In the genomic region with DNA sequence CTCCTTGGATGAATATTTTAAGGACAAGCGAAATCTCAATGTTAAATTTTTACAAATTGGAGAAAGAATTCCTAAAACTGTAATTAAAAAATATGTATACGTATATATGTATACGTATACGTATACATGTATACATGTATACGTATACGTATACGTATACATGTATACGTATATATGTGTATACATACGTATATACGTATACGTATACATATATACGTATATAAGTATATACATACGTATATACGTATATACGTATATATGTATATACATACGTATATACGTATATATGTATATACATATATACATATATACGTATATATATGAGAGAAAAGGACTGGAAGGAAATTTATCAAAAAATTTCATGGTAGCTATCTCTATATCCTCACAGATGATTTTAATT, we compare ENCODE assay signal across 2 cellular contexts.
A peak's percentile ranks its signal among the peaks of the same experiment; 100 is the strongest.
TF ChIP-seq lines count a peak whose summit lies in the region.

No MANE protein-coding gene starts in this region.

TF ChIP-seq in SK-N-SH treated with all-trans-retinoic acid at 6 μM for 48 hours, 23 proteins besides CTCF, POLR2A, EP300 and RAD21 (continued from another document):
- TF ChIP-seq CSRNP3 (CRISPR knock-in tag; IDR thresholded peaks at IDR 0.05): no peak
- TF ChIP-seq ZNF8 (CRISPR knock-in tag; IDR thresholded peaks at IDR 0.05): no peak
- TF ChIP-seq SNAI2 (CRISPR knock-in tag; IDR thresholded peaks at IDR 0.05): no peak
- no peak for TF ChIP-seq PPARA (CRISPR knock-in tag; IDR thresholded peaks at IDR 0.05; ENCODE audit: borderline replicate concordance)
- no peak for TF ChIP-seq ARNTL (CRISPR knock-in tag; IDR thresholded peaks at IDR 0.05; ENCODE audit: borderline replicate concordance, low read depth)
- no peak for TF ChIP-seq CSDC2 (CRISPR knock-in tag; IDR thresholded peaks at IDR 0.05)
- no peak for TF ChIP-seq CREB5 (CRISPR knock-in tag; IDR thresholded peaks at IDR 0.05; ENCODE audit: low read depth)
- TF ChIP-seq TOX (CRISPR knock-in tag; IDR thresholded peaks at IDR 0.05; ENCODE audit: borderline replicate concordance): no peak
- no peak for TF ChIP-seq ESRRG (CRISPR knock-in tag; IDR thresholded peaks at IDR 0.05)
- no peak for TF ChIP-seq TCF4 (CRISPR knock-in tag; IDR thresholded peaks at IDR 0.05; ENCODE audit: borderline replicate concordance)
- TF ChIP-seq ZC3H10 (CRISPR knock-in tag; IDR thresholded peaks at IDR 0.05): no peak
- no peak for TF ChIP-seq ZFP3 (CRISPR knock-in tag; IDR thresholded peaks at IDR 0.05)
TF ChIP-seq in SK-N-SH treated with all-trans-retinoic acid at 6 μM for 48 hours: peak in this region for 4.

TF ChIP-seq in K562, 482 proteins besides CTCF, POLR2A, EP300 and RAD21 (continued from another document and continues in another):
- TF ChIP-seq HOMEZ (CRISPR knock-in tag; IDR thresholded peaks at IDR 0.05): peak; percentile 87; the same call in 1 of the 2 replicates
- TF ChIP-seq KAT8 (IDR thresholded peaks at IDR 0.05; ENCODE audit: low read depth): no peak
- 0 out of 2 replicates have a peak, but pooled peaks have one; percentile 51 for TF ChIP-seq ZFP30 (CRISPR knock-in tag; IDR thresholded peaks at IDR 0.05; ENCODE audit: borderline replicate concordance)
- no peak for TF ChIP-seq SOX6 (IDR thresholded peaks at IDR 0.05)
- TF ChIP-seq MTF1 (CRISPR knock-in tag; IDR thresholded peaks at IDR 0.05; ENCODE audit: borderline replicate concordance): peak; percentile 94
- peak; percentile 52; the same call in 1 of the 2 replicates for TF ChIP-seq TSHZ1 (CRISPR knock-in tag; IDR thresholded peaks at IDR 0.05)
- TF ChIP-seq, protein P1, sequence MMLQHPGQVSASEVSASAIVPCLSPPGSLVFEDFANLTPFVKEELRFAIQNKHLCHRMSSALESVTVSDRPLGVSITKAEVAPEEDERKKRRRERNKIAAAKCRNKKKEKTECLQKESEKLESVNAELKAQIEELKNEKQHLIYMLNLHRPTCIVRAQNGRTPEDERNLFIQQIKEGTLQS (IDR thresholded peaks at IDR 0.05): no peak
- TF ChIP-seq, protein P1 (CRISPR knock-in tag; conservative IDR thresholded peaks at IDR 0.05): no peak
- TF ChIP-seq, protein P2, sequence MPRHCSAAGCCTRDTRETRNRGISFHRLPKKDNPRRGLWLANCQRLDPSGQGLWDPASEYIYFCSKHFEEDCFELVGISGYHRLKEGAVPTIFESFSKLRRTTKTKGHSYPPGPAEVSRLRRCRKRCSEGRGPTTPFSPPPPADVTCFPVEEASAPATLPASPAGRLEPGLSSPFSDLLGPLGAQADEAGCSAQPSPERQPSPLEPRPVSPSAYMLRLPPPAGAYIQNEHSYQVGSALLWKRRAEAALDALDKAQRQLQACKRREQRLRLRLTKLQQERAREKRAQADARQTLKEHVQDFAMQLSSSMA (CRISPR knock-in tag; IDR thresholded peaks at IDR 0.05): no peak
- peak; percentile 76; the same call in 1 of the 2 replicates for TF ChIP-seq TCF15 (CRISPR knock-in tag; IDR thresholded peaks at IDR 0.05)
- TF ChIP-seq HNRNPH1 (optimal IDR thresholded peaks at IDR 0.05; ENCODE audit: low read depth, low read length): no peak
- TF ChIP-seq, protein P3, sequence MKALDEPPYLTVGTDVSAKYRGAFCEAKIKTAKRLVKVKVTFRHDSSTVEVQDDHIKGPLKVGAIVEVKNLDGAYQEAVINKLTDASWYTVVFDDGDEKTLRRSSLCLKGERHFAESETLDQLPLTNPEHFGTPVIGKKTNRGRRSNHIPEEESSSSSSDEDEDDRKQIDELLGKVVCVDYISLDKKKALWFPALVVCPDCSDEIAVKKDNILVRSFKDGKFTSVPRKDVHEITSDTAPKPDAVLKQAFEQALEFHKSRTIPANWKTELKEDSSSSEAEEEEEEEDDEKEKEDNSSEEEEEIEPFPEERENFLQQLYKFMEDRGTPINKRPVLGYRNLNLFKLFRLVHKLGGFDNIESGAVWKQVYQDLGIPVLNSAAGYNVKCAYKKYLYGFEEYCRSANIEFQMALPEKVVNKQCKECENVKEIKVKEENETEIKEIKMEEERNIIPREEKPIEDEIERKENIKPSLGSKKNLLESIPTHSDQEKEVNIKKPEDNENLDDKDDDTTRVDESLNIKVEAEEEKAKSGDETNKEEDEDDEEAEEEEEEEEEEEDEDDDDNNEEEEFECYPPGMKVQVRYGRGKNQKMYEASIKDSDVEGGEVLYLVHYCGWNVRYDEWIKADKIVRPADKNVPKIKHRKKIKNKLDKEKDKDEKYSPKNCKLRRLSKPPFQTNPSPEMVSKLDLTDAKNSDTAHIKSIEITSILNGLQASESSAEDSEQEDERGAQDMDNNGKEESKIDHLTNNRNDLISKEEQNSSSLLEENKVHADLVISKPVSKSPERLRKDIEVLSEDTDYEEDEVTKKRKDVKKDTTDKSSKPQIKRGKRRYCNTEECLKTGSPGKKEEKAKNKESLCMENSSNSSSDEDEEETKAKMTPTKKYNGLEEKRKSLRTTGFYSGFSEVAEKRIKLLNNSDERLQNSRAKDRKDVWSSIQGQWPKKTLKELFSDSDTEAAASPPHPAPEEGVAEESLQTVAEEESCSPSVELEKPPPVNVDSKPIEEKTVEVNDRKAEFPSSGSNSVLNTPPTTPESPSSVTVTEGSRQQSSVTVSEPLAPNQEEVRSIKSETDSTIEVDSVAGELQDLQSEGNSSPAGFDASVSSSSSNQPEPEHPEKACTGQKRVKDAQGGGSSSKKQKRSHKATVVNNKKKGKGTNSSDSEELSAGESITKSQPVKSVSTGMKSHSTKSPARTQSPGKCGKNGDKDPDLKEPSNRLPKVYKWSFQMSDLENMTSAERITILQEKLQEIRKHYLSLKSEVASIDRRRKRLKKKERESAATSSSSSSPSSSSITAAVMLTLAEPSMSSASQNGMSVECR (CRISPR knock-in tag; IDR thresholded peaks at IDR 0.05): no peak
- TF ChIP-seq ZZZ3 (IDR thresholded peaks at IDR 0.05): no peak
- TF ChIP-seq GATAD2A (IDR thresholded peaks at IDR 0.05): no peak
- no peak for TF ChIP-seq MAFG (tag; conservative IDR thresholded peaks at IDR 0.05)
- no peak for TF ChIP-seq ZNF224 (CRISPR knock-in tag; IDR thresholded peaks at IDR 0.05)
- no peak for TF ChIP-seq ZBED1 (IDR thresholded peaks at IDR 0.05)
- TF ChIP-seq ETS2 (tag; IDR thresholded peaks at IDR 0.05; ENCODE audit: borderline replicate concordance, poor library complexity, severe bottlenecking): no peak
- no peak for TF ChIP-seq MYBL2 (IDR thresholded peaks at IDR 0.05; ENCODE audit: low read depth)
- no peak for TF ChIP-seq MYBL2 (CRISPR knock-in tag; IDR thresholded peaks at IDR 0.05; ENCODE audit: borderline replicate concordance)
- no peak for TF ChIP-seq TAF1 (IDR thresholded peaks at IDR 0.05; ENCODE audit: control insufficient read depth, extremely low read depth, insufficient read depth, low read length, severe bottlenecking)
- TF ChIP-seq, protein P4, sequence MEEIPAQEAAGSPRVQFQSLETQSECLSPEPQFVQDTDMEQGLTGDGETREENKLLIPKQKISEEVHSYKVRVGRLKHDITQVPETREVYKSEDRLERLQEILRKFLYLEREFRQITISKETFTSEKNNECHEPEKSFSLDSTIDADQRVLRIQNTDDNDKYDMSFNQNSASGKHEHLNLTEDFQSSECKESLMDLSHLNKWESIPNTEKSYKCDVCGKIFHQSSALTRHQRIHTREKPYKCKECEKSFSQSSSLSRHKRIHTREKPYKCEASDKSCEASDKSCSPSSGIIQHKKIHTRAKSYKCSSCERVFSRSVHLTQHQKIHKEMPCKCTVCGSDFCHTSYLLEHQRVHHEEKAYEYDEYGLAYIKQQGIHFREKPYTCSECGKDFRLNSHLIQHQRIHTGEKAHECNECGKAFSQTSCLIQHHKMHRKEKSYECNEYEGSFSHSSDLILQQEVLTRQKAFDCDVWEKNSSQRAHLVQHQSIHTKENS (CRISPR knock-in tag; IDR thresholded peaks at IDR 0.05): no peak
- no peak for TF ChIP-seq TRIM28 (IDR thresholded peaks at IDR 0.05)
- TF ChIP-seq ZNF174 (CRISPR knock-in tag; IDR thresholded peaks at IDR 0.05): no peak
- TF ChIP-seq ARID1B (IDR thresholded peaks at IDR 0.05): no peak
- peak; percentile 96; the same call in 1 of the 2 replicates for TF ChIP-seq ZNF277 (CRISPR knock-in tag; IDR thresholded peaks at IDR 0.05; ENCODE audit: borderline replicate concordance)
- no peak for TF ChIP-seq PCBP1 (IDR thresholded peaks at IDR 0.05; ENCODE audit: low read depth, low read length, poor library complexity, severe bottlenecking)
- no peak for TF ChIP-seq TCFL5 (CRISPR knock-in tag; conservative IDR thresholded peaks at IDR 0.05)
- TF ChIP-seq ZNF140 (CRISPR knock-in tag; IDR thresholded peaks at IDR 0.05): peak; percentile 74
- peak; percentile 60; the same call in 1 of the 2 replicates for TF ChIP-seq ZNF76 (CRISPR knock-in tag; IDR thresholded peaks at IDR 0.05; ENCODE audit: borderline replicate concordance)
- TF ChIP-seq ZNF644 (tag; IDR thresholded peaks at IDR 0.05; ENCODE audit: low read depth): no peak
- no peak for TF ChIP-seq PCBP2 (IDR thresholded peaks at IDR 0.05; ENCODE audit: low read depth, low read length, poor library complexity, severe bottlenecking)
- TF ChIP-seq POLR3G (IDR thresholded peaks at IDR 0.05; ENCODE audit: extremely low read depth, insufficient read length, insufficient replicate concordance): no peak
- TF ChIP-seq HMBOX1 (IDR thresholded peaks at IDR 0.05): no peak
- TF ChIP-seq MTA1 (IDR thresholded peaks at IDR 0.05; ENCODE audit: borderline replicate concordance): no peak
- TF ChIP-seq XRCC3 (IDR thresholded peaks at IDR 0.05): no peak
- TF ChIP-seq HBP1 (CRISPR knock-in tag; IDR thresholded peaks at IDR 0.05): no peak
- no peak for TF ChIP-seq NR4A1 (CRISPR knock-in tag; IDR thresholded peaks at IDR 0.05)
- no peak for TF ChIP-seq NR4A1 (tag; IDR thresholded peaks at IDR 0.05)
- TF ChIP-seq ZNF696 (CRISPR knock-in tag; conservative IDR thresholded peaks at IDR 0.05): no peak
- TF ChIP-seq KAT2B (IDR thresholded peaks at IDR 0.05; ENCODE audit: low read depth, low read length): no peak
